ENCODE assay signal across 21 cellular contexts in genomic region chr21:43949499-43950208, GRCh38.
DNase-seq lines count a peak whose midpoint lies in the region; ATAC-seq and TF ChIP-seq lines count a peak whose summit lies in the region.
"Had no signal": no experiment of that assay in that cellular context is flagged by ENCODE, and none has a peak within 500 bp of the region (broad histone marks: within the 10 kb centered on the region; RNA-seq: fewer than 3 reads in every experiment).

No MANE protein-coding gene starts in this region.

- H3K4me3 Mint-ChIP-seq in activated naive CD4-positive, alpha-beta T cell treated with anti-CD3 and anti-CD28 coated beads for 36 hours = no peak overlapping the region
- peak overlapping the region; percentile 35 for H3K4me3 Mint-ChIP-seq in activated T-helper 17 cell treated with anti-CD3 and anti-CD28 coated beads, Interleukin-2, amount 50 U/mL, for 72 hours
- H3K4me3 Mint-ChIP-seq in naive thymus-derived CD8-positive, alpha-beta T cell = peak overlapping the region in 9 of 10 donors; percentile 11 to 75 (median 57)
- H3K4me3 Mint-ChIP-seq: type B pancreatic cell had no signal

- H3K27ac Mint-ChIP-seq in activated naive CD4-positive, alpha-beta T cell treated with anti-CD3 and anti-CD28 coated beads for 36 hours = peak overlapping the region; percentile 57
- H3K27ac Mint-ChIP-seq in activated T-helper 17 cell treated with anti-CD3 and anti-CD28 coated beads, Interleukin-2, amount 50 U/mL, for 72 hours = peak overlapping the region; percentile 64
- peak overlapping the region in 8 of 10 donors; percentile 54 to 86 (median 82) for H3K27ac Mint-ChIP-seq in naive thymus-derived CD8-positive, alpha-beta T cell
- H3K27ac Mint-ChIP-seq: type B pancreatic cell had no signal

- H3K27me3 ChIP-seq in Loucy (ENCODE audit: insufficient read depth, low read length, poor library complexity, severe bottlenecking) (no peaks in the 10 kb centered on the region), right atrium auricular region (no peaks in the 10 kb centered on the region)
- H3K27me3 ChIP-seq: SJSA1 had no signal

- no peaks in the 10 kb centered on the region for H3K9me3 ChIP-seq in Loucy (ENCODE audit: insufficient read depth, low read depth, low read length)
- peaks cover 0 to 10% of the 10 kb centered on the region in 2 donors for H3K9me3 ChIP-seq in right atrium auricular region

- ATAC-seq in activated T-helper 17 cell treated with anti-CD3 and anti-CD28 coated beads, Interleukin-2, amount 50 U/mL, for 72 hours (replicated peaks) = peak; percentile 58
- peak; percentile 75 to 88 for ATAC-seq in naive thymus-derived CD8-positive, alpha-beta T cell
- ATAC-seq: HCT116 had no signal

- H3K9ac ChIP-seq in Loucy (ENCODE audit: low read depth, low read length, poor library complexity, severe bottlenecking) = no peak overlapping the region

- H3K36me3 Mint-ChIP-seq in activated naive CD4-positive, alpha-beta T cell treated with anti-CD3 and anti-CD28 coated beads for 36 hours (ENCODE audit: low read depth) = peaks cover 31% of the 10 kb centered on the region
- peaks cover 32% of the 10 kb centered on the region for H3K36me3 Mint-ChIP-seq in activated T-helper 17 cell treated with anti-CD3 and anti-CD28 coated beads, Interleukin-2, amount 50 U/mL, for 72 hours (ENCODE audit: low read depth)
- H3K36me3 Mint-ChIP-seq in naive thymus-derived CD8-positive, alpha-beta T cell = peaks cover 5 to 26% (median 16%) of the 10 kb centered on the region in 3 donors

- CTCF ChIA-PET in activated naive CD4-positive, alpha-beta T cell treated with anti-CD3 and anti-CD28 coated beads for 36 hours (lab: Charles Lee) = interaction anchor here (0.6 kb wide), 2 partner anchors 28 to 31 kb away, joined by 3 read pairs; no protein-coding TSS in a partner anchor

- no peak overlapping the region for H3K27ac ChIP-seq in right atrium auricular region
- H3K27ac ChIP-seq: epithelial cell of prostate, HL-60, SJSA1, skin epidermis had no signal

- no peaks in the 10 kb centered on the region for H3K27me3 Mint-ChIP-seq in activated naive CD4-positive, alpha-beta T cell treated with anti-CD3 and anti-CD28 coated beads for 36 hours (ENCODE audit: low read depth)
- no peaks in the 10 kb centered on the region for H3K27me3 Mint-ChIP-seq in activated T-helper 17 cell treated with anti-CD3 and anti-CD28 coated beads, Interleukin-2, amount 50 U/mL, for 72 hours
- H3K27me3 Mint-ChIP-seq in naive thymus-derived CD8-positive, alpha-beta T cell = no peaks in the 10 kb centered on the region
- H3K27me3 Mint-ChIP-seq: type B pancreatic cell had no signal

- H3K4me3 ChIP-seq in Loucy (ENCODE audit: low read length, poor library complexity, severe bottlenecking) = no peak overlapping the region
- H3K4me3 ChIP-seq in right atrium auricular region = no peak overlapping the region
- H3K4me3 ChIP-seq: SJSA1, skin epidermis had no signal

- peaks cover 8% of the 10 kb centered on the region; the same call in 1 of the 2 replicates for H3K79me2 ChIP-seq in Loucy (ENCODE audit: insufficient read depth, low read length)

- no peak for TF ChIP-seq CTCF in Loucy (conservative IDR thresholded peaks at IDR 0.05; ENCODE audit: low read length)
- TF ChIP-seq CTCF in right atrium auricular region (IDR thresholded peaks at IDR 0.05) = no peak

- H3F3A ChIP-seq in Loucy (ENCODE audit: low read depth) = no peaks in the 10 kb centered on the region

- intact Hi-C loops in activated naive CD4-positive, alpha-beta T cell treated with anti-CD3 and anti-CD28 coated beads for 36 hours (cut with micrococcal nuclease) = no loop called here

- no peaks in the 10 kb centered on the region; the same call in 1 of the 2 replicates for H3K36me3 ChIP-seq in Loucy (ENCODE audit: insufficient read depth, low read length)
- peaks cover 5% of the 10 kb centered on the region for H3K36me3 ChIP-seq in right atrium auricular region

- no peak overlapping the region for H2AFZ ChIP-seq in Loucy (ENCODE audit: low read length)

- H3K4me2 ChIP-seq in Loucy (ENCODE audit: low read depth, low read length, poor library complexity, severe bottlenecking) = peak overlapping the region; percentile 24

- no peaks in the 10 kb centered on the region for H3K9me2 ChIP-seq in Loucy (replicated peaks; ENCODE audit: low read depth, low read length)

- POLR2A ChIA-PET in naive thymus-derived CD8-positive, alpha-beta T cell (lab: Charles Lee) = interaction anchor here (0.6 to 0.8 kb wide), 2 partner anchors 29 to 82 kb away, joined by 3 read pairs; no protein-coding TSS in a partner anchor

- peaks cover 20% of the 10 kb centered on the region for H3K9me3 Mint-ChIP-seq in activated naive CD4-positive, alpha-beta T cell treated with anti-CD3 and anti-CD28 coated beads for 36 hours
- peaks cover 3% of the 10 kb centered on the region for H3K9me3 Mint-ChIP-seq in activated T-helper 17 cell treated with anti-CD3 and anti-CD28 coated beads, Interleukin-2, amount 50 U/mL, for 72 hours
- H3K9me3 Mint-ChIP-seq in naive thymus-derived CD8-positive, alpha-beta T cell = peaks cover 0 to 19% (median 2%) of the 10 kb centered on the region in 9 donors

- H3K4me1 ChIP-seq in Loucy (ENCODE audit: insufficient read depth, low read length, poor library complexity, severe bottlenecking) (peaks cover 9% of the 10 kb centered on the region), right atrium auricular region (peaks cover 0 to 25% of the 10 kb centered on the region in 2 donors)
- H3K4me1 ChIP-seq: SJSA1 had no signal

- DNase-seq in activated naive CD4-positive, alpha-beta T cell treated with anti-CD3 and anti-CD28 coated beads for 36 hours = peak; percentile 31
- DNase-seq in activated naive CD4-positive, alpha-beta T cell treated with Interleukin-2 at 50 U/mL for 16 hours = no peak
- DNase-seq in naive thymus-derived CD8-positive, alpha-beta T cell = peak in 2 of 10 donors; percentile 22 to 49
- DNase-seq in putamen (ENCODE audit: low spot score) (no peak), right atrium auricular region (ENCODE audit: low spot score) (no peak)
- DNase-seq in activated CD8-positive, alpha-beta memory T cell treated with anti-CD3 and anti-CD28 coated beads, Interleukin-2, amount 50 U/mL, for 48 hours = no peak
- DNase-seq: activated CD4-positive, alpha-beta T cell treated with anti-CD3 and anti-CD28 coated beads, Interleukin-2, amount 50 U/mL, for 1 hour; head of caudate nucleus; mammary epithelial cell; NCI-H1092 treated with DMSO at 0.1 percent for 48 hours; NCI-H2029 treated with DMSO at 0.1 percent for 48 hours; NCI-H2227 treated with DMSO at 0.1 percent for 48 hours; stimulated activated CD4-positive, alpha-beta T cell treated with anti-CD3 and anti-CD28 coated beads, Interleukin-1b, Interleukin-23, amount 100 ng/mL, for 48 hours had no signal

- peaks cover 16% of the 10 kb centered on the region for H3K4me1 Mint-ChIP-seq in activated naive CD4-positive, alpha-beta T cell treated with anti-CD3 and anti-CD28 coated beads for 36 hours (ENCODE audit: low read depth)
- H3K4me1 Mint-ChIP-seq in activated T-helper 17 cell treated with anti-CD3 and anti-CD28 coated beads, Interleukin-2, amount 50 U/mL, for 72 hours = peaks cover 6% of the 10 kb centered on the region
- H3K4me1 Mint-ChIP-seq in naive thymus-derived CD8-positive, alpha-beta T cell = peaks cover 14 to 41% (median 20%) of the 10 kb centered on the region in 4 donors

- H4K20me1 ChIP-seq in Loucy (ENCODE audit: insufficient read depth, low read length, poor library complexity, severe bottlenecking) = no peaks in the 10 kb centered on the region
